ENCODE assay signal across 1 cellular context in genomic region chr4:84481879-84482245, GRCh38.
TF ChIP-seq lines count a peak whose summit lies in the region.

No MANE protein-coding gene starts in this region.

TF ChIP-seq in SK-N-SH, 30 proteins besides CTCF, POLR2A, EP300 and RAD21 (continued from another document):
- TF ChIP-seq REST (IDR thresholded peaks at IDR 0.05; ENCODE audit: low read depth, low read length), result no peak
- TF ChIP-seq NRF1 (IDR thresholded peaks at IDR 0.05; ENCODE audit: low read depth, low read length), result no peak
- no peak for TF ChIP-seq FOXJ3 (CRISPR knock-in tag; IDR thresholded peaks at IDR 0.05)
TF ChIP-seq in SK-N-SH: peak in this region for 0.
